Comparison of ENCODE assay signal across 25 cellular contexts in genomic region chr1:205369621-205370230, GRCh38. TPM values are rescaled to one million over a fixed set of nuclear protein-coding genes. Genes with fewer than 3 reads are reported as not detected.
DNase-seq lines count a peak whose midpoint lies in the region; ATAC-seq and TF ChIP-seq lines count a peak whose summit lies in the region.
"Had no signal": no experiment of that assay in that cellular context is flagged by ENCODE, and none has a peak within 500 bp of the region (broad histone marks: within the 10 kb centered on the region; RNA-seq: fewer than 3 reads in every experiment).

No MANE protein-coding gene starts in this region.

- no peak overlapping the region for H3K27ac Mint-ChIP-seq in GM23338
- no peak overlapping the region for H3K27ac Mint-ChIP-seq in endodermal cell
- H3K27ac Mint-ChIP-seq: activated naive CD4-positive, alpha-beta T cell treated with anti-CD3 and anti-CD28 coated beads, Interleukin-2, amount 50 U/mL, for 24 hours; IgD-negative memory B cell had no signal

- H4K20me1 ChIP-seq in GM23338 (replicated peaks; ENCODE audit: insufficient read depth), result no peaks in the 10 kb centered on the region

- peak; percentile 15; the same call in 1 of the 3 replicates for ATAC-seq in GM23338
- ATAC-seq: foreskin keratinocyte, lower lobe of right lung, sciatic nerve, SK-N-SH treated with all-trans-retinoic acid at 6 μM for 48 hours had no signal

- H3K36me3 Mint-ChIP-seq in GM23338 (ENCODE audit: low read depth) (no peaks in the 10 kb centered on the region), endodermal cell (ENCODE audit: low read depth) (no peaks in the 10 kb centered on the region)
- H3K36me3 Mint-ChIP-seq: activated naive CD4-positive, alpha-beta T cell treated with anti-CD3 and anti-CD28 coated beads, Interleukin-2, amount 50 U/mL, for 24 hours; IgD-negative memory B cell had no signal

- H3K27me3 Mint-ChIP-seq in GM23338 (ENCODE audit: insufficient read depth, low read depth, poor library complexity), result peaks cover 4% of the 10 kb centered on the region
- H3K27me3 Mint-ChIP-seq in endodermal cell (ENCODE audit: insufficient read depth), result no peaks in the 10 kb centered on the region

- H3K4me1 Mint-ChIP-seq in GM23338 (peaks cover 33% of the 10 kb centered on the region), endodermal cell (peaks cover 31% of the 10 kb centered on the region)

- H3K4me3 ChIP-seq in GM23338 (no peak overlapping the region), endodermal cell (ENCODE audit: low read length) (no peak overlapping the region), mesenchymal stem cell (ENCODE audit: insufficient read depth in 1 of 2, low read depth in 1 of 2, low read length in 2 of 2) (no peak overlapping the region)
- H3K4me3 ChIP-seq: lower lobe of right lung, thoracic aorta had no signal

- H3K9me2 ChIP-seq in GM23338 (ENCODE audit: insufficient read depth), result no peaks in the 10 kb centered on the region

- no peak overlapping the region for H4K91ac ChIP-seq in mesenchymal stem cell (ENCODE audit: low read length)

- H3K27ac ChIP-seq in GM23338 (ENCODE audit: low read depth) (no peak overlapping the region), angular gyrus (ENCODE audit: low read depth, low read length) (peak overlapping the region; percentile 70), endodermal cell (ENCODE audit: low read depth, low read length) (no peak overlapping the region), mesenchymal stem cell (ENCODE audit: low read length, poor library complexity, severe bottlenecking) (no peak overlapping the region)
- H3K27ac ChIP-seq: foreskin keratinocyte, HL-60, lower lobe of right lung, thoracic aorta had no signal

- H3K4me3 Mint-ChIP-seq in GM23338 (no peak overlapping the region), endodermal cell (no peak overlapping the region)
- H3K4me3 Mint-ChIP-seq: activated naive CD4-positive, alpha-beta T cell treated with anti-CD3 and anti-CD28 coated beads, Interleukin-2, amount 50 U/mL, for 24 hours; IgD-negative memory B cell had no signal

- H2AFZ ChIP-seq in GM23338 (peak overlapping the region; percentile 89), mesenchymal stem cell (ENCODE audit: low read depth, low read length) (no peak overlapping the region)

- H3K18ac ChIP-seq in mesenchymal stem cell (ENCODE audit: low read depth in 1 of 2, low read length in 2 of 2), result no peak overlapping the region

- H3K4me2 ChIP-seq in GM23338 (no peak overlapping the region), mesenchymal stem cell (ENCODE audit: low read length, poor library complexity, severe bottlenecking) (no peak overlapping the region)

- no peak overlapping the region for H3K23ac ChIP-seq in mesenchymal stem cell (ENCODE audit: low read length in 2 of 2)

- H2BK5ac ChIP-seq in mesenchymal stem cell (ENCODE audit: low read depth, low read length, poor library complexity, severe bottlenecking), result no peak overlapping the region

- H3K27me3 ChIP-seq in GM23338 (ENCODE audit: insufficient read depth), result no peaks in the 10 kb centered on the region
- H3K27me3 ChIP-seq in endodermal cell (ENCODE audit: control insufficient read depth, insufficient read depth, low read length, poor library complexity, severe bottlenecking), result no peaks in the 10 kb centered on the region
- H3K27me3 ChIP-seq in mesenchymal stem cell (ENCODE audit: control insufficient read depth in 1 of 2, insufficient read depth in 1 of 2, low read length in 2 of 2), result peaks cover 20 to 58% of the 10 kb centered on the region in 2 experiments

- H4K8ac ChIP-seq in mesenchymal stem cell (ENCODE audit: low read length), result no peak overlapping the region

- H3K9me3 Mint-ChIP-seq in GM23338 (no peaks in the 10 kb centered on the region), endodermal cell (no peaks in the 10 kb centered on the region)
- H3K9me3 Mint-ChIP-seq: activated naive CD4-positive, alpha-beta T cell treated with anti-CD3 and anti-CD28 coated beads, Interleukin-2, amount 50 U/mL, for 24 hours; IgD-negative memory B cell had no signal

- H3K9me3 ChIP-seq in endodermal cell (ENCODE audit: control insufficient read depth, low read length), result no peaks in the 10 kb centered on the region
- peaks cover 4% of the 10 kb centered on the region for H3K9me3 ChIP-seq in mesenchymal stem cell (ENCODE audit: control insufficient read depth, low read length)
- H3K9me3 ChIP-seq: lower lobe of right lung, thoracic aorta had no signal

- no peak overlapping the region for H3K4ac ChIP-seq in mesenchymal stem cell (ENCODE audit: low read depth in 1 of 2, low read length in 2 of 2)

- no peaks in the 10 kb centered on the region for H3K79me2 ChIP-seq in GM23338 (replicated peaks; ENCODE audit: insufficient read depth)

- H3F3A ChIP-seq in GM23338 (replicated peaks; ENCODE audit: low read depth), result peaks cover 6% of the 10 kb centered on the region; the same call in 1 of the 2 replicates

- H2AK5ac ChIP-seq in mesenchymal stem cell (ENCODE audit: low read length, severe bottlenecking), result no peak overlapping the region

- H3K4me1 ChIP-seq in GM23338 (ENCODE audit: insufficient read depth) (peaks cover 47% of the 10 kb centered on the region), endodermal cell (ENCODE audit: control insufficient read depth, insufficient read depth, low read length) (no peaks in the 10 kb centered on the region), mesenchymal stem cell (ENCODE audit: control insufficient read depth, insufficient read depth, low read depth, low read length) (peaks cover 2% of the 10 kb centered on the region)

- 84 to 88% methylated on average over 5 of the region's 5 CpGs for WGBS in endodermal cell (ENCODE audit: insufficient coverage in 1 of 2, insufficient read length in 1 of 2), 2 experiments
- 74% methylated on average over 4 of the region's 5 CpGs for WGBS in mesenchymal stem cell

- H2BK120ac ChIP-seq in mesenchymal stem cell (ENCODE audit: low read depth, low read length), result no peak overlapping the region

- no peak overlapping the region for H3K14ac ChIP-seq in mesenchymal stem cell (ENCODE audit: low read length in 2 of 2)

- no peak for DNase-seq in GM23338 (ENCODE audit: low spot score)
- peak; percentile 35 for DNase-seq in endodermal cell
- peak; percentile 58 for DNase-seq in putamen (ENCODE audit: low spot score)
- DNase-seq in effector CD8-positive, alpha-beta T cell (lab: John Stamatoyannopoulos, UW), result no peak
- DNase-seq in mesenchymal stem cell, result no peak
- no peak for DNase-seq in T-helper 1 cell
- DNase-seq: activated CD4-positive, CD25-positive, alpha-beta regulatory T cell treated with anti-CD3 and anti-CD28 coated beads, Interleukin-2, amount 50 U/mL, for 72 hours; activated CD8-positive, alpha-beta memory T cell treated with anti-CD3 and anti-CD28 coated beads for 24 hours; DND-41; foreskin keratinocyte; islet precursor cell; lower lobe of right lung; MM.1S; NCI-H1930; NCI-H446 treated with DMSO at 0.1 percent for 48 hours had no signal

- H2BK15ac ChIP-seq in mesenchymal stem cell (ENCODE audit: low read depth, poor library complexity, severe bottlenecking), result no peak overlapping the region

- H3K79me1 ChIP-seq in mesenchymal stem cell (replicated peaks; ENCODE audit: low read length, poor library complexity, severe bottlenecking), result no peaks in the 10 kb centered on the region

- H3K9ac ChIP-seq in endodermal cell (ENCODE audit: extremely low read depth, low read length, poor library complexity, severe bottlenecking) (no peak overlapping the region), mesenchymal stem cell (ENCODE audit: low read length) (no peak overlapping the region)

- no peak for TF ChIP-seq CTCF in GM23338 (conservative IDR thresholded peaks at IDR 0.05; ENCODE audit: low read depth in 2 of 2)
- no peak for TF ChIP-seq CTCF in endodermal cell (conservative IDR thresholded peaks at IDR 0.05)

- no peak overlapping the region for H2BK12ac ChIP-seq in mesenchymal stem cell (ENCODE audit: low read length in 2 of 2)

- H3K36me3 ChIP-seq in GM23338 (ENCODE audit: insufficient read depth) (no peaks in the 10 kb centered on the region), endodermal cell (ENCODE audit: control insufficient read depth, insufficient read depth, low read length) (no peaks in the 10 kb centered on the region), mesenchymal stem cell (ENCODE audit: control insufficient read depth in 1 of 2, insufficient read depth in 2 of 2, low read depth in 1 of 2, low read length in 2 of 2) (no peaks in the 10 kb centered on the region)
- H3K36me3 ChIP-seq: lower lobe of right lung, thoracic aorta had no signal

TF ChIP-seq in GM23338, 12 proteins besides CTCF, POLR2A, EP300 and RAD21 (continues in another document):
- TF ChIP-seq CREB1 (CRISPR knock-in tag; IDR thresholded peaks at IDR 0.05; ENCODE audit: low read depth), result no peak
- TF ChIP-seq STAT1 (IDR thresholded peaks at IDR 0.05; ENCODE audit: unreplicated experiment), result no peak

RNA-seq across cellular contexts. Expression of gene KLHDC8A, which starts 13.0 kb away (rescaled TPM):
- total RNA-seq in GM23338 (2014; rRNA removed; shearing (Covaris generic)), result 2.4 and 2.8 TPM in 2 replicates
- polyA plus RNA-seq in GM23338 (2016; fragmentation: Nextera tagmentation; extraction: Ambion mirVana), result 1.3 and 1.7 TPM in 2 replicates
- under 1 TPM; 0.38 to 0.53 TPM for total RNA-seq in endodermal cell
- 14.6 TPM for polyA plus RNA-seq in endodermal cell (2013, experiment 1 of 2)
- polyA plus RNA-seq in endodermal cell (2013, experiment 2 of 2), result 13.5 TPM
- not detected for polyA plus RNA-seq in mesenchymal stem cell (2013, experiment 1 of 2)
- not detected for polyA plus RNA-seq in mesenchymal stem cell (2013, experiment 2 of 2)
- total RNA-seq: foreskin keratinocyte, H4, myocyte, osteoblast, thoracic aorta had no signal
- polyA plus RNA-seq: foreskin keratinocyte had no signal

RNA-seq across cellular contexts. Expression of gene NUAK2, which starts 48.2 kb away (rescaled TPM):
- total RNA-seq in GM23338 (2014; rRNA removed; shearing (Covaris generic)), result 10.4 and 15.3 TPM in 2 replicates
- polyA plus RNA-seq in GM23338 (2016; fragmentation: Nextera tagmentation; extraction: Ambion mirVana), result 7.7 and 7.8 TPM in 2 replicates
- 10 to 100 TPM; 13.4 to 19.1 TPM for total RNA-seq in endodermal cell
- 21.8 TPM for polyA plus RNA-seq in endodermal cell (2013, experiment 1 of 2)
- polyA plus RNA-seq in endodermal cell (2013, experiment 2 of 2), result 21.0 TPM
- polyA plus RNA-seq in mesenchymal stem cell (2013, experiment 1 of 2), result 2.9 TPM
- polyA plus RNA-seq in mesenchymal stem cell (2013, experiment 2 of 2), result 2.9 TPM

RNA-seq across cellular contexts. Expression of gene LEMD1, which starts 52.1 kb away (rescaled TPM):
- 10.7 and 14.7 TPM in 2 replicates for total RNA-seq in GM23338 (2014; rRNA removed; shearing (Covaris generic))
- polyA plus RNA-seq in GM23338 (2016; fragmentation: Nextera tagmentation; extraction: Ambion mirVana), result 3.7 and 4.7 TPM in 2 replicates
- total RNA-seq in endodermal cell, result 10 to 100 TPM; 13.5 to 16.7 TPM
- polyA plus RNA-seq in endodermal cell (2013, experiment 1 of 2), result 20.5 TPM
- polyA plus RNA-seq in endodermal cell (2013, experiment 2 of 2), result 20.2 TPM
- polyA plus RNA-seq in mesenchymal stem cell (2013, experiment 1 of 2), result not detected
- not detected for polyA plus RNA-seq in mesenchymal stem cell (2013, experiment 2 of 2)
- total RNA-seq: lower lobe of right lung, myocyte, osteoblast, sciatic nerve, thoracic aorta had no signal
- polyA plus RNA-seq: IgD-negative memory B cell had no signal

Comparison
In these comparisons a context has a peak if more than half of its experiments do, and no peak if none do; other contexts are left out.
1. DNase-seq: peak in endodermal cell (single experiment) and putamen (single experiment); none in GM23338 (single experiment), effector CD8-positive, alpha-beta T cell (single experiment), mesenchymal stem cell (single experiment) and T-helper 1 cell (0 of 5).